In genomic region chr17:65137076-65137935, GRCh38 we compare ENCODE assay signal across 8 cellular contexts. TPM values are rescaled to one million over a fixed set of nuclear protein-coding genes. Genes with fewer than 3 reads are reported as not detected.
DNase-seq lines count a peak whose midpoint lies in the region; ATAC-seq and TF ChIP-seq lines count a peak whose summit lies in the region.

TSS of gene RGS9 (plus strand) at chr17:65137370. CDS start at chr17:65137541, 171 bp downstream.

- ATAC-seq in HG02610 (IDR thresholded peaks at IDR 0.05; ENCODE audit: unreplicated experiment) (peak; percentile 83), aorta (ENCODE audit: low FRiP score) (peak; percentile 96)

- no peaks in the 10 kb centered on the region for H3K4me1 ChIP-seq in aorta (ENCODE audit: control insufficient read depth in 1 of 2, insufficient read depth in 2 of 2, low read length in 2 of 2)

- H3K36me3 ChIP-seq in aorta (ENCODE audit: control insufficient read depth in 1 of 2, insufficient read depth in 2 of 2, low read length in 1 of 2): no peaks in the 10 kb centered on the region

- intact Hi-C loops in aorta (cut with DNase I): loop anchor here in 1 of 2 donors (10.0 kb wide), 1 partner anchor 163 kb away; no protein-coding TSS in a partner anchor

- WGBS in aorta, 2 donors: 2 to 4% methylated on average over 53 of the region's 53 CpGs

- H3K27me3 ChIP-seq in aorta (ENCODE audit: control insufficient read depth in 1 of 2, insufficient read depth in 2 of 2, low read length in 1 of 2): no peaks in the 10 kb centered on the region

- H3K27ac ChIP-seq in aorta (ENCODE audit: low read depth in 1 of 2, low read length in 2 of 2): no peak within 1 kb of the TSS

- peak; percentile 89 for TF ChIP-seq CTCF in GM12873 (IDR thresholded peaks at IDR 0.05; ENCODE audit: insufficient read depth, low read depth, low read length, missing control alignments)

- peak within 1 kb of the TSS; percentile 33 to 48 for H3K4me3 ChIP-seq in aorta (ENCODE audit: low read length in 2 of 2)

- no peaks in the 10 kb centered on the region for H3K9me3 ChIP-seq in aorta (ENCODE audit: control insufficient read depth, low read length)

- DNase-seq in NCI-H1092 (lab: John Stamatoyannopoulos, UW): peak; percentile 59
- peak; percentile 72 to 89 (median 82) for DNase-seq in T-helper 2 cell
- DNase-seq in anterior cingulate cortex (lab: John Stamatoyannopoulos, UW): peak in 56 of 58 donors; percentile 10 to 91 (median 71)
- peak; percentile 48 to 83 for DNase-seq in hippocampal formation (lab: John Stamatoyannopoulos, UW)
- DNase-seq in retina: peak; percentile 93
- peak; percentile 90 to 95 for DNase-seq in aorta

RNA-seq across cellular contexts. Expression of gene RGS9, which starts in this region (rescaled TPM):
- total RNA-seq in aorta: 1 to 10 TPM; 3.0 to 7.1 TPM
- 1 to 10 TPM in 1 of 2 donors, under 1 TPM in 1; 0.75 to 1.5 TPM for polyA plus RNA-seq in aorta
